In the genomic region with DNA sequence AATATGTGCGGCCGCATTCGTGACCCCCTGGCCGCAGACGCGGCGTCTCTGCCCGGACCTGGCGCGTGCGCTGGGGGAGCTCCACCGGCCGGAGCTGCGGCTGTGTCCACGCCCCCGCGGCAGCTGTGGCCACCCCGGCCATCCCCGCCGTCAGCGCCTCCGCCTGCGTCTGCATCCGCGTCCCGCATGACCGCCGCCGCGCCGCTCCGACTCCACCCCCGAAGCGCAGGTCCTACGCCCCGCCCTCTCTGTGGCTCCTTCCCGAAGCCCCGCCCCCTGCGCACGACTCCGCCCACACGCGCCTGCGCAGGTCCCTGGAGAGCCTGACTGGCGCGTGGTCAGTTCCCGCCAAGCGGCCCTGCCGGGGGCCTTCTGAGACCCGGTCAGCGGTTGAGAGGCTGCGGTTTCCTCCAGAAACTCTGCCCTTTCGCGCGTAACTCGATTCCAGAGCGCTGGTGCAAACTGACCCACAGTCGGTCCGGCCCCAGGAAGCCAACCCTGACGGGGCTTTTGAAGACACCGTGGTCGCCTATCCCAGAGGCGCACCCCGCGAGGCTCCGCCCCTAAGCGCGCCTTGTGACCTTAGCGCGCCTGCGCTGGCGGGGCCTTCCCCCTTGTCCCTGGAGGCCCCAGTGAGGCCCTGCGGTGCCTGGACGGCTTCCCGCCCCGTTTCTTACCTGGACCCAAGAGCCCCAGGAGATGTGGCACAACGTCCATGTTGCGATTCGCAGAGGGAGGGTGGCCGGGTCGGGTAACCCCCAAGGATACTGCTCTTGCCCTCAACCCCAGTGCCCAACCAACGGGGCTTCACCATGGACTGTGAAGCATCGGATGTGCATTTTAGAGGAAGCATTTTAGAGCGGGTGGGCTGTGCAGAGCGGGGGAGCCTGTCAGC, we compare ENCODE assay signal across 1 cellular context.
TF ChIP-seq lines count a peak whose summit lies in the region.

A gene with protein sequence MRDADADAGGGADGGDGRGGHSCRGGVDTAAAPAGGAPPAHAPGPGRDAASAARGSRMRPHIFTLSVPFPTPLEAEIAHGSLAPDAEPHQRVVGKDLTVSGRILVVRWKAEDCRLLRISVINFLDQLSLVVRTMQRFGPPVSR (minus strand): TSS at position 554 of the 895 bp plus-strand sequence. CDS start 366 bp downstream, at position 188.

TF ChIP-seq in HepG2, 621 proteins besides CTCF, POLR2A, EP300 and RAD21 (continued from another document and continues in another):
- TF ChIP-seq, protein P1, sequence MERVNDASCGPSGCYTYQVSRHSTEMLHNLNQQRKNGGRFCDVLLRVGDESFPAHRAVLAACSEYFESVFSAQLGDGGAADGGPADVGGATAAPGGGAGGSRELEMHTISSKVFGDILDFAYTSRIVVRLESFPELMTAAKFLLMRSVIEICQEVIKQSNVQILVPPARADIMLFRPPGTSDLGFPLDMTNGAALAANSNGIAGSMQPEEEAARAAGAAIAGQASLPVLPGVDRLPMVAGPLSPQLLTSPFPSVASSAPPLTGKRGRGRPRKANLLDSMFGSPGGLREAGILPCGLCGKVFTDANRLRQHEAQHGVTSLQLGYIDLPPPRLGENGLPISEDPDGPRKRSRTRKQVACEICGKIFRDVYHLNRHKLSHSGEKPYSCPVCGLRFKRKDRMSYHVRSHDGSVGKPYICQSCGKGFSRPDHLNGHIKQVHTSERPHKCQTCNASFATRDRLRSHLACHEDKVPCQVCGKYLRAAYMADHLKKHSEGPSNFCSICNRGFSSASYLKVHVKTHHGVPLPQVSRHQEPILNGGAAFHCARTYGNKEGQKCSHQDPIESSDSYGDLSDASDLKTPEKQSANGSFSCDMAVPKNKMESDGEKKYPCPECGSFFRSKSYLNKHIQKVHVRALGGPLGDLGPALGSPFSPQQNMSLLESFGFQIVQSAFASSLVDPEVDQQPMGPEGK (CRISPR knock-in tag; IDR thresholded peaks at IDR 0.05): peak; percentile 29; the same call in 1 of the 2 replicates
- TF ChIP-seq EZH2 (conservative IDR thresholded peaks at IDR 0.05; ENCODE audit: low read depth, low read length) (no peak), KLF6 (CRISPR knock-in tag; IDR thresholded peaks at IDR 0.05) (no peak), TAF15 (IDR thresholded peaks at IDR 0.05; ENCODE audit: low read depth, low read length, poor library complexity, severe bottlenecking) (no peak), ZNF839 (CRISPR knock-in tag; IDR thresholded peaks at IDR 0.05; ENCODE audit: borderline replicate concordance) (no peak), ZBTB38 (CRISPR knock-in tag; IDR thresholded peaks at IDR 0.05) (peak; percentile 67; the same call in 1 of the 2 replicates), MEIS1 (CRISPR knock-in tag; IDR thresholded peaks at IDR 0.05; ENCODE audit: borderline replicate concordance) (no peak), NR2F6 (IDR thresholded peaks at IDR 0.05) (no peak), NR2F6 (CRISPR knock-in tag; IDR thresholded peaks at IDR 0.05) (no peak), ZNF451 (CRISPR knock-in tag; IDR thresholded peaks at IDR 0.05) (0 out of 2 replicates have a peak, but pooled peaks have one; percentile 33), SP4 (CRISPR knock-in tag; IDR thresholded peaks at IDR 0.05) (peak; percentile 95), RXRA (CRISPR knock-in tag; IDR thresholded peaks at IDR 0.05) (peak; percentile 44; the same call in 1 of the 2 replicates), ZNF430 (CRISPR knock-in tag; IDR thresholded peaks at IDR 0.05) (peak; percentile 73; the same call in 1 of the 2 replicates), ELF1 (CRISPR knock-in tag; IDR thresholded peaks at IDR 0.05) (no peak), BHLHE40 (IDR thresholded peaks at IDR 0.05; ENCODE audit: low read length) (no peak), RFXANK (CRISPR knock-in tag; IDR thresholded peaks at IDR 0.05) (no peak), ISX (CRISPR knock-in tag; conservative IDR thresholded peaks at IDR 0.05) (no peak), ZFP37 (CRISPR knock-in tag; IDR thresholded peaks at IDR 0.05; ENCODE audit: borderline replicate concordance) (no peak), YY1 (IDR thresholded peaks at IDR 0.05; ENCODE audit: insufficient read depth, insufficient replicate concordance, low read depth, low read length) (no peak), ZNF7 (CRISPR knock-in tag; IDR thresholded peaks at IDR 0.05) (no peak), HOXA3 (CRISPR knock-in tag; IDR thresholded peaks at IDR 0.05) (peak; percentile 59; the same call in 1 of the 2 replicates), ZNF20 (CRISPR knock-in tag; IDR thresholded peaks at IDR 0.05) (no peak), U2AF1 (optimal IDR thresholded peaks at IDR 0.05; ENCODE audit: low read depth, low read length) (no peak), ZNF563 (CRISPR knock-in tag; IDR thresholded peaks at IDR 0.05) (no peak), ZBTB8A (CRISPR knock-in tag; IDR thresholded peaks at IDR 0.05; ENCODE audit: borderline replicate concordance, low read depth) (no peak), NFRKB (IDR thresholded peaks at IDR 0.05) (no peak), ZNF34 (CRISPR knock-in tag; IDR thresholded peaks at IDR 0.05; ENCODE audit: borderline replicate concordance) (no peak), HDAC1 (CRISPR knock-in tag; IDR thresholded peaks at IDR 0.05) (0 out of 2 replicates have a peak, but pooled peaks have one; percentile 14), ZNF317 (CRISPR knock-in tag; IDR thresholded peaks at IDR 0.05) (no peak), ELF3 (CRISPR knock-in tag; IDR thresholded peaks at IDR 0.05) (no peak), ZNF546 (CRISPR knock-in tag; conservative IDR thresholded peaks at IDR 0.05) (peak; percentile 67; the same call in 1 of the 2 replicates), TP53 (CRISPR knock-in tag; conservative IDR thresholded peaks at IDR 0.05) (no peak)
- TF ChIP-seq, protein P2, sequence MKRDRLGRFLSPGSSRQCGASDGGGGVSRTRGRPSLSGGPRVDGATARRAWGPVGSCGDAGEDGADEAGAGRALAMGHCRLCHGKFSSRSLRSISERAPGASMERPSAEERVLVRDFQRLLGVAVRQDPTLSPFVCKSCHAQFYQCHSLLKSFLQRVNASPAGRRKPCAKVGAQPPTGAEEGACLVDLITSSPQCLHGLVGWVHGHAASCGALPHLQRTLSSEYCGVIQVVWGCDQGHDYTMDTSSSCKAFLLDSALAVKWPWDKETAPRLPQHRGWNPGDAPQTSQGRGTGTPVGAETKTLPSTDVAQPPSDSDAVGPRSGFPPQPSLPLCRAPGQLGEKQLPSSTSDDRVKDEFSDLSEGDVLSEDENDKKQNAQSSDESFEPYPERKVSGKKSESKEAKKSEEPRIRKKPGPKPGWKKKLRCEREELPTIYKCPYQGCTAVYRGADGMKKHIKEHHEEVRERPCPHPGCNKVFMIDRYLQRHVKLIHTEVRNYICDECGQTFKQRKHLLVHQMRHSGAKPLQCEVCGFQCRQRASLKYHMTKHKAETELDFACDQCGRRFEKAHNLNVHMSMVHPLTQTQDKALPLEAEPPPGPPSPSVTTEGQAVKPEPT (CRISPR knock-in tag; IDR thresholded peaks at IDR 0.05; ENCODE audit: low read depth): 0 out of 2 replicates have a peak, but pooled peaks have one; percentile 58
- TF ChIP-seq, protein P3, sequence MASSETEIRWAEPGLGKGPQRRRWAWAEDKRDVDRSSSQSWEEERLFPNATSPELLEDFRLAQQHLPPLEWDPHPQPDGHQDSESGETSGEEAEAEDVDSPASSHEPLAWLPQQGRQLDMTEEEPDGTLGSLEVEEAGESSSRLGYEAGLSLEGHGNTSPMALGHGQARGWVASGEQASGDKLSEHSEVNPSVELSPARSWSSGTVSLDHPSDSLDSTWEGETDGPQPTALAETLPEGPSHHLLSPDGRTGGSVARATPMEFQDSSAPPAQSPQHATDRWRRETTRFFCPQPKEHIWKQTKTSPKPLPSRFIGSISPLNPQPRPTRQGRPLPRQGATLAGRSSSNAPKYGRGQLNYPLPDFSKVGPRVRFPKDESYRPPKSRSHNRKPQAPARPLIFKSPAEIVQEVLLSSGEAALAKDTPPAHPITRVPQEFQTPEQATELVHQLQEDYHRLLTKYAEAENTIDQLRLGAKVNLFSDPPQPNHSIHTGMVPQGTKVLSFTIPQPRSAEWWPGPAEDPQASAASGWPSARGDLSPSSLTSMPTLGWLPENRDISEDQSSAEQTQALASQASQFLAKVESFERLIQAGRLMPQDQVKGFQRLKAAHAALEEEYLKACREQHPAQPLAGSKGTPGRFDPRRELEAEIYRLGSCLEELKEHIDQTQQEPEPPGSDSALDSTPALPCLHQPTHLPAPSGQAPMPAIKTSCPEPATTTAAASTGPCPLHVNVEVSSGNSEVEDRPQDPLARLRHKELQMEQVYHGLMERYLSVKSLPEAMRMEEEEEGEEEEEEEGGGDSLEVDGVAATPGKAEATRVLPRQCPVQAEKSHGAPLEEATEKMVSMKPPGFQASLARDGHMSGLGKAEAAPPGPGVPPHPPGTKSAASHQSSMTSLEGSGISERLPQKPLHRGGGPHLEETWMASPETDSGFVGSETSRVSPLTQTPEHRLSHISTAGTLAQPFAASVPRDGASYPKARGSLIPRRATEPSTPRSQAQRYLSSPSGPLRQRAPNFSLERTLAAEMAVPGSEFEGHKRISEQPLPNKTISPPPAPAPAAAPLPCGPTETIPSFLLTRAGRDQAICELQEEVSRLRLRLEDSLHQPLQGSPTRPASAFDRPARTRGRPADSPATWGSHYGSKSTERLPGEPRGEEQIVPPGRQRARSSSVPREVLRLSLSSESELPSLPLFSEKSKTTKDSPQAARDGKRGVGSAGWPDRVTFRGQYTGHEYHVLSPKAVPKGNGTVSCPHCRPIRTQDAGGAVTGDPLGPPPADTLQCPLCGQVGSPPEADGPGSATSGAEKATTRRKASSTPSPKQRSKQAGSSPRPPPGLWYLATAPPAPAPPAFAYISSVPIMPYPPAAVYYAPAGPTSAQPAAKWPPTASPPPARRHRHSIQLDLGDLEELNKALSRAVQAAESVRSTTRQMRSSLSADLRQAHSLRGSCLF (CRISPR knock-in tag; IDR thresholded peaks at IDR 0.05; ENCODE audit: borderline replicate concordance): no peak
- TF ChIP-seq, protein P4, sequence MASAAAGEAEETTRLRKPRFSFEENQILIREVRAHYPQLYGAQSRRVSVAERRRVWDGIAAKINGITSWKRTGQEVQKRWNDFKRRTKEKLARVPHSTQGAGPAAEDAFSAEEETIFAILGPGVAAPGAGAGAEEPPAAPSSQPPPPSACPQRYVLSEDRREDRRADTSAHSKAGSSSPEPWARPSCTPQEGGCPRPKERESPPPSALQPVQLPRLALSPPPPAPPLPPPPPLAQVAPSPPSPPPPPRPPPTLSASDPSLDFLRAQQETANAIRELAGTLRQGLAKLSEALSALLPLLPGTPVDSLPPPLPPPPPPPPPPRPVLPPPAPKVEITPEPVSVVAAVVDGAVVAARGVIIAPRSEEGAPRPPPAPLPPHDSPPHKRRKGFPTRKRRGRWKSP (CRISPR knock-in tag; IDR thresholded peaks at IDR 0.05): no peak
- TF ChIP-seq, protein P5, sequence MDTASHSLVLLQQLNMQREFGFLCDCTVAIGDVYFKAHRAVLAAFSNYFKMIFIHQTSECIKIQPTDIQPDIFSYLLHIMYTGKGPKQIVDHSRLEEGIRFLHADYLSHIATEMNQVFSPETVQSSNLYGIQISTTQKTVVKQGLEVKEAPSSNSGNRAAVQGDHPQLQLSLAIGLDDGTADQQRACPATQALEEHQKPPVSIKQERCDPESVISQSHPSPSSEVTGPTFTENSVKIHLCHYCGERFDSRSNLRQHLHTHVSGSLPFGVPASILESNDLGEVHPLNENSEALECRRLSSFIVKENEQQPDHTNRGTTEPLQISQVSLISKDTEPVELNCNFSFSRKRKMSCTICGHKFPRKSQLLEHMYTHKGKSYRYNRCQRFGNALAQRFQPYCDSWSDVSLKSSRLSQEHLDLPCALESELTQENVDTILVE (CRISPR knock-in tag; IDR thresholded peaks at IDR 0.05): no peak
- TF ChIP-seq, protein P6, sequence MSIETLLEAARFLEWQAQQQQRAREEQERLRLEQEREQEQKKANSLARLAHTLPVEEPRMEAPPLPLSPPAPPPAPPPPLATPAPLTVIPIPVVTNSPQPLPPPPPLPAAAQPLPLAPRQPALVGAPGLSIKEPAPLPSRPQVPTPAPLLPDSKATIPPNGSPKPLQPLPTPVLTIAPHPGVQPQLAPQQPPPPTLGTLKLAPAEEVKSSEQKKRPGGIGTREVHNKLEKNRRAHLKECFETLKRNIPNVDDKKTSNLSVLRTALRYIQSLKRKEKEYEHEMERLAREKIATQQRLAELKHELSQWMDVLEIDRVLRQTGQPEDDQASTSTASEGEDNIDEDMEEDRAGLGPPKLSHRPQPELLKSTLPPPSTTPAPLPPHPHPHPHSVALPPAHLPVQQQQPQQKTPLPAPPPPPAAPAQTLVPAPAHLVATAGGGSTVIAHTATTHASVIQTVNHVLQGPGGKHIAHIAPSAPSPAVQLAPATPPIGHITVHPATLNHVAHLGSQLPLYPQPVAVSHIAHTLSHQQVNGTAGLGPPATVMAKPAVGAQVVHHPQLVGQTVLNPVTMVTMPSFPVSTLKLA (IDR thresholded peaks at IDR 0.05): peak; percentile 6; the same call in 1 of the 2 replicates
- TF ChIP-seq, protein P7, sequence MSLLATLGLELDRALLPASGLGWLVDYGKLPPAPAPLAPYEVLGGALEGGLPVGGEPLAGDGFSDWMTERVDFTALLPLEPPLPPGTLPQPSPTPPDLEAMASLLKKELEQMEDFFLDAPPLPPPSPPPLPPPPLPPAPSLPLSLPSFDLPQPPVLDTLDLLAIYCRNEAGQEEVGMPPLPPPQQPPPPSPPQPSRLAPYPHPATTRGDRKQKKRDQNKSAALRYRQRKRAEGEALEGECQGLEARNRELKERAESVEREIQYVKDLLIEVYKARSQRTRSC (CRISPR knock-in tag; IDR thresholded peaks at IDR 0.05; ENCODE audit: low read depth): 0 out of 2 replicates have a peak, but pooled peaks have one; percentile 44
- TF ChIP-seq, protein P8, sequence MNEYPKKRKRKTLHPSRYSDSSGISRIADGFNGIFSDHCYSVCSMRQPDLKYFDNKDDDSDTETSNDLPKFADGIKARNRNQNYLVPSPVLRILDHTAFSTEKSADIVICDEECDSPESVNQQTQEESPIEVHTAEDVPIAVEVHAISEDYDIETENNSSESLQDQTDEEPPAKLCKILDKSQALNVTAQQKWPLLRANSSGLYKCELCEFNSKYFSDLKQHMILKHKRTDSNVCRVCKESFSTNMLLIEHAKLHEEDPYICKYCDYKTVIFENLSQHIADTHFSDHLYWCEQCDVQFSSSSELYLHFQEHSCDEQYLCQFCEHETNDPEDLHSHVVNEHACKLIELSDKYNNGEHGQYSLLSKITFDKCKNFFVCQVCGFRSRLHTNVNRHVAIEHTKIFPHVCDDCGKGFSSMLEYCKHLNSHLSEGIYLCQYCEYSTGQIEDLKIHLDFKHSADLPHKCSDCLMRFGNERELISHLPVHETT (CRISPR knock-in tag; conservative IDR thresholded peaks at IDR 0.05): no peak
- TF ChIP-seq, protein P9, sequence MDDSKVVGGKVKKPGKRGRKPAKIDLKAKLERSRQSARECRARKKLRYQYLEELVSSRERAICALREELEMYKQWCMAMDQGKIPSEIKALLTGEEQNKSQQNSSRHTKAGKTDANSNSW (CRISPR knock-in tag; IDR thresholded peaks at IDR 0.05; ENCODE audit: borderline replicate concordance): no peak
- TF ChIP-seq, protein P10, sequence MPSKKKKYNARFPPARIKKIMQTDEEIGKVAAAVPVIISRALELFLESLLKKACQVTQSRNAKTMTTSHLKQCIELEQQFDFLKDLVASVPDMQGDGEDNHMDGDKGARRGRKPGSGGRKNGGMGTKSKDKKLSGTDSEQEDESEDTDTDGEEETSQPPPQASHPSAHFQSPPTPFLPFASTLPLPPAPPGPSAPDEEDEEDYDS (CRISPR knock-in tag; IDR thresholded peaks at IDR 0.05): peak; percentile 47; the same call in 1 of the 2 replicates
